Comparison of ENCODE assay signal across 8 cellular contexts in genomic region chr11:66126064-66126463, GRCh38. TPM values are rescaled to one million over a fixed set of nuclear protein-coding genes. Genes with fewer than 3 reads are reported as not detected.
A peak's percentile ranks its signal among the peaks of the same experiment; 100 is the strongest.
DNase-seq lines count a peak whose midpoint lies in the region; ATAC-seq and TF ChIP-seq lines count a peak whose summit lies in the region.

No MANE protein-coding gene starts in this region.

- ATAC-seq in GM19324 (IDR thresholded peaks at IDR 0.05; ENCODE audit: low FRiP score, unreplicated experiment): peak; percentile 49

- peak overlapping the region; percentile 15 to 36 for H3K9ac ChIP-seq in duodenal mucosa (ENCODE audit: low read depth in 1 of 2, low read length in 2 of 2)

- H3K27me3 ChIP-seq in duodenal mucosa (ENCODE audit: control insufficient read depth in 1 of 2, insufficient read depth in 2 of 2, low read length in 2 of 2): no peaks in the 10 kb centered on the region
- H3K27me3 ChIP-seq in sigmoid colon: no peaks in the 10 kb centered on the region

- WGBS in sigmoid colon, 2 donors: 45 to 56% methylated on average over 3 of the region's 3 CpGs

- DNase-seq in NAMALWA (ENCODE audit: low spot score): peak; percentile 60
- no peak for DNase-seq in sigmoid colon
- no peak for DNase-seq in NCI-H1930 (lab: John Stamatoyannopoulos, UW)
- no peak for DNase-seq in erythroblast (lab: John Stamatoyannopoulos, UW)
- DNase-seq in NCI-H2171 treated with DMSO at 0.1 percent for 48 hours (lab: John Stamatoyannopoulos, UW): no peak
- no peak for DNase-seq in HK-2 (ENCODE audit: unreplicated experiment)

- TF ChIP-seq POLR2A in sigmoid colon (IDR thresholded peaks at IDR 0.05) (no peak), erythroblast (IDR thresholded peaks at IDR 0.05; ENCODE audit: low read length) (no peak)

- no peak for TF ChIP-seq CTCF in sigmoid colon (IDR thresholded peaks at IDR 0.05)

- H3K36me3 ChIP-seq in duodenal mucosa (ENCODE audit: control insufficient read depth in 1 of 2, insufficient read depth in 2 of 2, low read length in 2 of 2) (no peaks in the 10 kb centered on the region), sigmoid colon (no peaks in the 10 kb centered on the region)

- no peak for TF ChIP-seq EP300 in sigmoid colon (IDR thresholded peaks at IDR 0.05)

- intact Hi-C loops in sigmoid colon (cut with DNase I): no loop called here

- H3K4me3 ChIP-seq in duodenal mucosa (ENCODE audit: low read depth in 1 of 2, low read length in 2 of 2) (no peak overlapping the region), sigmoid colon (no peak overlapping the region)

- no peaks in the 10 kb centered on the region for H3K9me3 ChIP-seq in duodenal mucosa (ENCODE audit: control insufficient read depth in 1 of 2, low read length in 2 of 2)
- H3K9me3 ChIP-seq in sigmoid colon: no peaks in the 10 kb centered on the region

- no peak overlapping the region for H3K27ac ChIP-seq in duodenal mucosa (ENCODE audit: low read depth, low read length)
- peak overlapping the region in 3 of 4 donors; percentile 50 to 63 (median 54) for H3K27ac ChIP-seq in sigmoid colon

- H3K4me1 ChIP-seq in duodenal mucosa (ENCODE audit: control insufficient read depth in 1 of 2, insufficient read depth in 2 of 2, low read length in 2 of 2) (peaks cover 24 to 26% of the 10 kb centered on the region in 2 donors), sigmoid colon (peaks cover 0 to 27% (median 11%) of the 10 kb centered on the region in 4 donors)

RNA-seq across cellular contexts. Expression of gene PACS1, which starts 56.0 kb away (rescaled TPM):
- 10 to 100 TPM; 16.3 to 75.9 (median 26.5) TPM for total RNA-seq in sigmoid colon
- polyA plus RNA-seq in sigmoid colon: 10 to 100 TPM in 1 of 3 donors, 1 to 10 TPM in 2; 2.1 to 28.0 (median 5.4) TPM
